1 cellular context compared by ENCODE assay signal in the genomic region with DNA sequence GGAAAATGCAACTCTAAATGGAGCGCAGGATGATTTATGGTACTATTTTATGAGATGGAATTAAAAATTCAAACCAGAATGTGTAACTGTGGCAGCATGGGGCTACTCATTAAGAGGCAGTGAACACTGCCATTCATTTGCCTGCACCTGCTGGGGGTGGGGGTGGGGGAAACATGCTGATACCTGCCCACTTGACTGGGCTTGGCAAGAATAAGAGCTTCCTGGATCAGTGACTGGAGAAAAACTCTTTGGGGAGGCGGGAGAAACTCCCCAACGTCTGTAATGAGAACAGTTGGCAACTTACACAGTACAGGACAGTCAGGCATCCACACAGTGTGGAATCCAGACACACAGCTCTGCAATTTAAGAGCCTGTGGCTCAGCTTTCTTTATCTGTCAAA.
TF ChIP-seq lines count a peak whose summit lies in the region.

No MANE protein-coding gene starts in this region.

TF ChIP-seq in HEK293, 187 proteins besides CTCF, POLR2A, EP300 and RAD21 (continued from another document):
- TF ChIP-seq, protein P1, sequence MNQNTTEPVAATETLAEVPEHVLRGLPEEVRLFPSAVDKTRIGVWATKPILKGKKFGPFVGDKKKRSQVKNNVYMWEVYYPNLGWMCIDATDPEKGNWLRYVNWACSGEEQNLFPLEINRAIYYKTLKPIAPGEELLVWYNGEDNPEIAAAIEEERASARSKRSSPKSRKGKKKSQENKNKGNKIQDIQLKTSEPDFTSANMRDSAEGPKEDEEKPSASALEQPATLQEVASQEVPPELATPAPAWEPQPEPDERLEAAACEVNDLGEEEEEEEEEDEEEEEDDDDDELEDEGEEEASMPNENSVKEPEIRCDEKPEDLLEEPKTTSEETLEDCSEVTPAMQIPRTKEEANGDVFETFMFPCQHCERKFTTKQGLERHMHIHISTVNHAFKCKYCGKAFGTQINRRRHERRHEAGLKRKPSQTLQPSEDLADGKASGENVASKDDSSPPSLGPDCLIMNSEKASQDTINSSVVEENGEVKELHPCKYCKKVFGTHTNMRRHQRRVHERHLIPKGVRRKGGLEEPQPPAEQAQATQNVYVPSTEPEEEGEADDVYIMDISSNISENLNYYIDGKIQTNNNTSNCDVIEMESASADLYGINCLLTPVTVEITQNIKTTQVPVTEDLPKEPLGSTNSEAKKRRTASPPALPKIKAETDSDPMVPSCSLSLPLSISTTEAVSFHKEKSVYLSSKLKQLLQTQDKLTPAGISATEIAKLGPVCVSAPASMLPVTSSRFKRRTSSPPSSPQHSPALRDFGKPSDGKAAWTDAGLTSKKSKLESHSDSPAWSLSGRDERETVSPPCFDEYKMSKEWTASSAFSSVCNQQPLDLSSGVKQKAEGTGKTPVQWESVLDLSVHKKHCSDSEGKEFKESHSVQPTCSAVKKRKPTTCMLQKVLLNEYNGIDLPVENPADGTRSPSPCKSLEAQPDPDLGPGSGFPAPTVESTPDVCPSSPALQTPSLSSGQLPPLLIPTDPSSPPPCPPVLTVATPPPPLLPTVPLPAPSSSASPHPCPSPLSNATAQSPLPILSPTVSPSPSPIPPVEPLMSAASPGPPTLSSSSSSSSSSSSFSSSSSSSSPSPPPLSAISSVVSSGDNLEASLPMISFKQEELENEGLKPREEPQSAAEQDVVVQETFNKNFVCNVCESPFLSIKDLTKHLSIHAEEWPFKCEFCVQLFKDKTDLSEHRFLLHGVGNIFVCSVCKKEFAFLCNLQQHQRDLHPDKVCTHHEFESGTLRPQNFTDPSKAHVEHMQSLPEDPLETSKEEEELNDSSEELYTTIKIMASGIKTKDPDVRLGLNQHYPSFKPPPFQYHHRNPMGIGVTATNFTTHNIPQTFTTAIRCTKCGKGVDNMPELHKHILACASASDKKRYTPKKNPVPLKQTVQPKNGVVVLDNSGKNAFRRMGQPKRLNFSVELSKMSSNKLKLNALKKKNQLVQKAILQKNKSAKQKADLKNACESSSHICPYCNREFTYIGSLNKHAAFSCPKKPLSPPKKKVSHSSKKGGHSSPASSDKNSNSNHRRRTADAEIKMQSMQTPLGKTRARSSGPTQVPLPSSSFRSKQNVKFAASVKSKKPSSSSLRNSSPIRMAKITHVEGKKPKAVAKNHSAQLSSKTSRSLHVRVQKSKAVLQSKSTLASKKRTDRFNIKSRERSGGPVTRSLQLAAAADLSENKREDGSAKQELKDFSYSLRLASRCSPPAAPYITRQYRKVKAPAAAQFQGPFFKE (tag by site-specific recombination; IDR thresholded peaks at IDR 0.05; ENCODE audit: borderline replicate concordance), result no peak
